27 cellular contexts compared by ENCODE assay signal in the genomic region with DNA sequence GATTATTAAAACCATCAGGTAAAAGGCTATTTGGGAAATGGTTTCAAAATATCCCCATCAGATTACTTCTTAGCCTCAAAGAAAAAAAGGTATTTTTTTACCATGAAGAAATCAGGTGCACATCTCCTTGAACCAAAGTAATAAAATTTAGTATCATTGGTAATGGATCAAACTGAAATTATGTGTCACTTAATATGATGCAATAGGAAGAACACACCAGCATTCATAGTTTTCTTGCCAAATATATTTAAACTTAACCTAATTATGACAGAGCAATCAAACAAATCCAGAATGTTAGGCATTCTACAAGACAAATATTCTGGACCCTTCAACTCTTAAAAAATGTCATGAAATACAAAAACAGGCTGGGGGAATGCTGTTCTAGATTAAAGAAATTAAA.
"Had no signal": no experiment of that assay in that cellular context is flagged by ENCODE, and none has a peak within 500 bp of the region (broad histone marks: within the 10 kb centered on the region; RNA-seq: fewer than 3 reads in every experiment).

No MANE protein-coding gene starts in this region.

- H3K9ac ChIP-seq: parathyroid adenoma had no signal

- H3K4me2 ChIP-seq: smooth muscle cell had no signal

- H3K27me3 ChIP-seq: neutrophil, spleen, suprapubic skin, testis, tibial artery, transverse colon, upper lobe of right lung, uterus had no signal

- H3K9me3 ChIP-seq: testis had no signal

- H2AFZ ChIP-seq: parathyroid adenoma had no signal

- H3K27ac ChIP-seq: neutrophil, parathyroid adenoma, psoas muscle, skin epidermis, spleen, suprapubic skin, testis, tibial artery, transverse colon, upper lobe of right lung, uterus had no signal

- H3K4me3 ChIP-seq: psoas muscle, skin epidermis, smooth muscle cell, spleen, suprapubic skin, testis, tibial artery, transverse colon, upper lobe of right lung, uterus had no signal

- H3K4me1 ChIP-seq: testis had no signal

- H3K36me3 ChIP-seq: neutrophil, spleen, suprapubic skin, tibial artery, transverse colon, upper lobe of right lung, uterus had no signal

- DNase-seq: naive thymus-derived CD8-positive, alpha-beta T cell; nephron progenitor cell; nucleus accumbens; psoas muscle; spleen; stimulated activated CD4-positive, alpha-beta T cell treated with anti-CD3 and anti-CD28 coated beads, Interleukin-12 subunit alpha, Interleukin-12 subunit beta, amount 100 ng/mL, for 4 hours; stimulated activated CD4-positive, alpha-beta T cell treated with anti-CD3 and anti-CD28 coated beads, Interleukin-1b, Interleukin-23, amount 100 ng/mL, for 48 hours; stimulated activated CD4-positive, alpha-beta T cell treated with anti-CD3 and anti-CD28 coated beads, Interleukin-4, amount 100 ng/mL, for 1 hour; stimulated activated CD4-positive, alpha-beta T cell treated with anti-CD3 and anti-CD28 coated beads, Interleukin-4, amount 100 ng/mL, for 4 hours; stimulated activated CD8-positive, alpha-beta memory T cell treated with anti-CD3 and anti-CD28 coated beads, Interleukin-4, amount 100 ng/mL, for 48 hours; stimulated activated naive CD4-positive, alpha-beta T cell; stimulated activated naive CD8-positive, alpha-beta T cell treated with anti-CD3 and anti-CD28 coated beads, Interleukin-15, amount 100 ng/mL, for 72 hours; stimulated activated naive CD8-positive, alpha-beta T cell treated with anti-CD3 and anti-CD28 coated beads, Interleukin-15, Interleukin-2, amounts not matched to agents 100 U/mL and 50 U/mL, for 24 hours; substantia nigra; testis; tibial artery; transverse colon; upper lobe of right lung; uterus had no signal

- ATAC-seq: naive thymus-derived CD8-positive, alpha-beta T cell; natural killer cell treated with Interleukin-12 subunit alpha and Interleukin-12 subunit beta and Interleukin-15 and Interleukin-18, amount 100 ng/mL, for 72 hours; psoas muscle; sciatic nerve; stimulated activated memory B cell treated with anti-CD40 and anti-IgM and Interleukin-4, amounts not matched to agents 10 μg/mL and 1 μg/mL and 100 μg/mL, for 72 hours; stimulated activated naive CD8-positive, alpha-beta T cell treated with anti-CD3 and anti-CD28 coated beads, Interleukin-15, amount 100 ng/mL, for 72 hours; stimulated activated naive CD8-positive, alpha-beta T cell treated with anti-CD3 and anti-CD28 coated beads, Interleukin-15, Interleukin-2, amounts not matched to agents 100 U/mL and 50 U/mL, for 24 hours; upper lobe of right lung had no signal
